8 cellular contexts compared by ENCODE assay signal in genomic region chr19:48900477-48901452, GRCh38. TPM values are rescaled to one million over a fixed set of nuclear protein-coding genes. Genes with fewer than 3 reads are reported as not detected.
DNase-seq lines count a peak whose midpoint lies in the region; ATAC-seq and TF ChIP-seq lines count a peak whose summit lies in the region.

No MANE protein-coding gene starts in this region.

- H2BK5ac ChIP-seq in mesenchymal stem cell (ENCODE audit: low read depth, low read length, poor library complexity, severe bottlenecking) = no peak overlapping the region

- H3K27me3 Mint-ChIP-seq in type B pancreatic cell = no peaks in the 10 kb centered on the region

- no peak overlapping the region for H2AFZ ChIP-seq in mesenchymal stem cell (ENCODE audit: low read depth, low read length)

- H3K4me3 ChIP-seq in SK-N-MC (peak overlapping the region; percentile 92), dorsolateral prefrontal cortex (peak overlapping the region; percentile 56 to 99 (median 92)), mesenchymal stem cell (ENCODE audit: insufficient read depth in 1 of 2, low read depth in 1 of 2, low read length in 2 of 2) (peak overlapping the region; percentile 69 to 99)

- peak overlapping the region in 1 of 2 experiments; percentile 82 for H3K14ac ChIP-seq in mesenchymal stem cell (ENCODE audit: low read length in 2 of 2)

- WGBS in mesenchymal stem cell = 35% methylated on average over 18 of the region's 25 CpGs

- H3K79me1 ChIP-seq in mesenchymal stem cell (replicated peaks; ENCODE audit: low read length, poor library complexity, severe bottlenecking) = peaks cover 28% of the 10 kb centered on the region

- peak overlapping the region; percentile 66 to 89 for H3K4ac ChIP-seq in mesenchymal stem cell (ENCODE audit: low read depth in 1 of 2, low read length in 2 of 2)

- H2BK15ac ChIP-seq in mesenchymal stem cell (ENCODE audit: low read depth, poor library complexity, severe bottlenecking) = peak overlapping the region; percentile 57

- peak overlapping the region; percentile 73 to 76 for H3K18ac ChIP-seq in mesenchymal stem cell (ENCODE audit: low read depth in 1 of 2, low read length in 2 of 2)

- peak overlapping the region; percentile 93 for H3K4me3 Mint-ChIP-seq in type B pancreatic cell

- H2BK120ac ChIP-seq in mesenchymal stem cell (ENCODE audit: low read depth, low read length) = peak overlapping the region; percentile 42

- H3K36me3 Mint-ChIP-seq in type B pancreatic cell = peaks cover 22% of the 10 kb centered on the region

- intact Hi-C loops in dorsolateral prefrontal cortex (cut with DNase I) = loop anchor here (2.0 to 5.0 kb wide), 2 partner anchors 52 to 54 kb away; partner anchors contain the start of gene BAX (in 2 of the 2)

- peak overlapping the region; percentile 32 to 59 for H2BK12ac ChIP-seq in mesenchymal stem cell (ENCODE audit: low read length in 2 of 2)

- H3K27ac Mint-ChIP-seq in type B pancreatic cell = peak overlapping the region; percentile 97

- peak overlapping the region in 1 of 2 experiments; percentile 49 for H3K23ac ChIP-seq in mesenchymal stem cell (ENCODE audit: low read length in 2 of 2)

- H3K27ac ChIP-seq in SK-N-MC = peak overlapping the region; percentile 46; the same call in 1 of the 2 replicates
- H3K27ac ChIP-seq in dorsolateral prefrontal cortex = peak overlapping the region in 57 of 59 donors; percentile 69 to 100 (median 94)
- H3K27ac ChIP-seq in mesenchymal stem cell (ENCODE audit: low read length, poor library complexity, severe bottlenecking) = peak overlapping the region; percentile 25

- H3K36me3 ChIP-seq in SK-N-MC (ENCODE audit: insufficient read depth, low read length) (no peaks in the 10 kb centered on the region; the same call in 1 of the 2 replicates), mesenchymal stem cell (ENCODE audit: control insufficient read depth in 1 of 2, insufficient read depth in 2 of 2, low read depth in 1 of 2, low read length in 2 of 2) (peaks cover 25 to 28% of the 10 kb centered on the region in 2 experiments)

- peak overlapping the region; percentile 90 for H3K4me2 ChIP-seq in mesenchymal stem cell (ENCODE audit: low read length, poor library complexity, severe bottlenecking)

- H3K4me1 ChIP-seq in mesenchymal stem cell (ENCODE audit: control insufficient read depth, insufficient read depth, low read depth, low read length) = peaks cover 11% of the 10 kb centered on the region

- H3K9me3 ChIP-seq in SK-N-MC (ENCODE audit: low read depth, low read length) (no peaks in the 10 kb centered on the region), mesenchymal stem cell (ENCODE audit: control insufficient read depth, low read length) (no peaks in the 10 kb centered on the region)

- DNase-seq in AG08396 (ENCODE audit: low spot score) (peak; percentile 56), SK-N-MC (ENCODE audit: low read depth, low spot score) (no peak), dorsolateral prefrontal cortex (peak in 1 of 10 donors; percentile 43), mesenchymal stem cell (peak; percentile 32), type B pancreatic cell (ENCODE audit: extremely low spot score, unreplicated experiment) (no peak), NCI-H774 (lab: John Stamatoyannopoulos, UW) (no peak)

- H4K91ac ChIP-seq in mesenchymal stem cell (ENCODE audit: low read length) = peak overlapping the region; percentile 80

- H3K9me3 Mint-ChIP-seq in type B pancreatic cell = no peaks in the 10 kb centered on the region

- peak overlapping the region; percentile 4 for H2AK5ac ChIP-seq in mesenchymal stem cell (ENCODE audit: low read length, severe bottlenecking)

- TF ChIP-seq CTCF in dorsolateral prefrontal cortex (IDR thresholded peaks at IDR 0.05 in 54 of 56, conservative IDR thresholded peaks at IDR 0.05 in 2 of 56; ENCODE audit: low read depth in 1 of 56, partially characterized antibody in 56 of 56) (no peak), type B pancreatic cell (conservative IDR thresholded peaks at IDR 0.05) (no peak)

- peak overlapping the region; percentile 91 for H4K8ac ChIP-seq in mesenchymal stem cell (ENCODE audit: low read length)

- H3K4me1 Mint-ChIP-seq in type B pancreatic cell (ENCODE audit: unreplicated experiment) = peaks cover 18% of the 10 kb centered on the region

- peak overlapping the region; percentile 87 for H3K9ac ChIP-seq in SK-N-MC (ENCODE audit: insufficient read length)
- peak overlapping the region; percentile 96 for H3K9ac ChIP-seq in mesenchymal stem cell (ENCODE audit: low read length)

- no peaks in the 10 kb centered on the region for H3K27me3 ChIP-seq in dorsolateral prefrontal cortex
- no peaks in the 10 kb centered on the region for H3K27me3 ChIP-seq in mesenchymal stem cell (ENCODE audit: control insufficient read depth in 1 of 2, insufficient read depth in 1 of 2, low read length in 2 of 2)

- peak; percentile 7 for ATAC-seq in GM19372 (IDR thresholded peaks at IDR 0.05; ENCODE audit: low read depth, unreplicated experiment)
- ATAC-seq in GM18498 (IDR thresholded peaks at IDR 0.05; ENCODE audit: unreplicated experiment) = no peak

RNA-seq across cellular contexts. Expression of gene NUCB1, which starts 0.7 kb away (rescaled TPM):
- 100 to 1,000 TPM; 123 to 249 (median 172) TPM for total RNA-seq in dorsolateral prefrontal cortex
- 185 TPM for polyA plus RNA-seq in mesenchymal stem cell (2013, experiment 1 of 2)
- polyA plus RNA-seq in mesenchymal stem cell (2013, experiment 2 of 2) = 179 TPM
- total RNA-seq in type B pancreatic cell (ENCODE audit: low replicate concordance) = 202 and 205 TPM in 2 replicates

RNA-seq across cellular contexts. Expression of gene TULP2, which starts 2.2 kb away (rescaled TPM):
- total RNA-seq in dorsolateral prefrontal cortex = 1 to 10 TPM in 98 of 120 experiments, under 1 TPM in 20, not detected in 2; 0.28 to 7.6 (median 2.2) TPM
- 0.01 TPM for polyA plus RNA-seq in mesenchymal stem cell (2013, experiment 1 of 2)
- not detected for polyA plus RNA-seq in mesenchymal stem cell (2013, experiment 2 of 2)
- not detected in 2 replicates for total RNA-seq in type B pancreatic cell (ENCODE audit: low replicate concordance)

RNA-seq across cellular contexts. Expression of gene PPP1R15A, which starts 28.5 kb away (rescaled TPM):
- total RNA-seq in dorsolateral prefrontal cortex (100 to 1,000 TPM in 2 of 120 experiments, 10 to 100 TPM in 118; 16.8 to 138 (median 25.5) TPM), type B pancreatic cell (ENCODE audit: low replicate concordance) (57.5 and 161 TPM in 2 replicates)
- 121 TPM for polyA plus RNA-seq in mesenchymal stem cell (2013, experiment 1 of 2)
- 118 TPM for polyA plus RNA-seq in mesenchymal stem cell (2013, experiment 2 of 2)

RNA-seq across cellular contexts. Expression of gene PLEKHA4, which starts 32.3 kb away (rescaled TPM):
- 10 to 100 TPM in 15 of 120 experiments, 1 to 10 TPM in 105; 1.2 to 16.5 (median 5.6) TPM for total RNA-seq in dorsolateral prefrontal cortex
- polyA plus RNA-seq in mesenchymal stem cell (2013, experiment 1 of 2) = 20.7 TPM
- polyA plus RNA-seq in mesenchymal stem cell (2013, experiment 2 of 2) = 20.0 TPM
- 15.8 and 45.4 TPM in 2 replicates for total RNA-seq in type B pancreatic cell (ENCODE audit: low replicate concordance)

RNA-seq across cellular contexts. Expression of gene DHDH, which starts 32.7 kb away (rescaled TPM):
- total RNA-seq in dorsolateral prefrontal cortex = 1 to 10 TPM in 102 of 120 experiments, under 1 TPM in 8, not detected in 10; 0.60 to 6.2 (median 2.2) TPM
- polyA plus RNA-seq in mesenchymal stem cell (2013, experiment 1 of 2) = not detected
- polyA plus RNA-seq in mesenchymal stem cell (2013, experiment 2 of 2) = 0.04 TPM
- 1.4 and 3.4 TPM in 2 replicates for total RNA-seq in type B pancreatic cell (ENCODE audit: low replicate concordance)

Comparison
In these comparisons a context has a peak if more than half of its experiments do, and no peak if none do; other contexts are left out.
1. DNase-seq: peak in AG08396 (single experiment) and mesenchymal stem cell (single experiment); none in SK-N-MC (single experiment), type B pancreatic cell (single experiment) and NCI-H774 (single experiment).
2. H3K27ac ChIP-seq: peak in every context shown above with its lines; median percentile 94 in dorsolateral prefrontal cortex; 46 in SK-N-MC; 25 in mesenchymal stem cell.
3. Peak in every context shown above with its lines, with median percentiles within 50 percentile points of each other: H3K4me3 ChIP-seq.